Comparison of ENCODE assay signal across 11 cellular contexts in the genomic region with DNA sequence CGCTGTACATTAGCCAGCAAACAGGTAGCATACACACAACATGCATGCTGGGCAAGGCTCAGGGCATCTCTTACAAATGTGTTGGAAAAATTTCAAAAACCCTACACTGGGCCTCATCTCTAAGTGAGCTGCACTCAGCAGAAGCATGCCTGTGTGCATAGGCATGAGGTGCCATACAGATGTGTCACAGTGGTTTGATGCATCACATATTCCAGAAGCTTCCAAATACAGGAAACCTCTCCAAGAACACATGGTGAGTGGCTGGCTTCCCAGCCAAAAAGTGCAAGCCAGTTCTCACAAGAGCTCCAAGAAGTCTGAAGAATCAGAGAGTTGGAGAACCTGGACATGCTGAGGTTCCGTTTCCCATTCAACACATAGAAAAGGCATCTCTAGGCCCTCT. TPM values are rescaled to one million over a fixed set of nuclear protein-coding genes. Genes with fewer than 3 reads are reported as not detected.
DNase-seq lines count a peak whose midpoint lies in the region; ATAC-seq and TF ChIP-seq lines count a peak whose summit lies in the region.
"Had no signal": no experiment of that assay in that cellular context is flagged by ENCODE, and none has a peak within 500 bp of the region (broad histone marks: within the 10 kb centered on the region; RNA-seq: fewer than 3 reads in every experiment).

No MANE protein-coding gene starts in this region.

- no peak overlapping the region for H3K4me3 ChIP-seq in right atrium auricular region
- no peak overlapping the region for H3K4me3 ChIP-seq in astrocyte of the spinal cord (ENCODE audit: low read depth, low read length)
- H3K4me3 ChIP-seq: BLaER1 had no signal

- H3K27ac ChIP-seq in right atrium auricular region, result peak overlapping the region; percentile 94 to 96
- H3K27ac ChIP-seq: BLaER1 had no signal

- in situ Hi-C loops in astrocyte of the spinal cord (cut with HindIII; ENCODE audit: low sequenced_read_pairs), result no loop called here

- intact Hi-C loops in left ventricle myocardium superior (cut with micrococcal nuclease), result no loop called here

- H3K4me1 ChIP-seq in right atrium auricular region, result peaks cover 0 to 100% of the 10 kb centered on the region in 2 donors

- H3K36me3 ChIP-seq in right atrium auricular region, result peaks cover 96% of the 10 kb centered on the region

- H3K27me3 ChIP-seq in right atrium auricular region, result no peaks in the 10 kb centered on the region
- H3K27me3 ChIP-seq: BLaER1 had no signal

- DNase-seq in right atrium auricular region (ENCODE audit: low spot score), result no peak
- DNase-seq in left ventricle myocardium superior, result no peak
- peak; percentile 62 for DNase-seq in astrocyte of the spinal cord (ENCODE audit: low read depth, low spot score)
- peak; percentile 41 for DNase-seq in medulla oblongata (ENCODE audit: extremely low spot score)
- peak; percentile 26 for DNase-seq in ureter (ENCODE audit: low spot score)
- no peak for DNase-seq in NCI-H146 (lab: John Stamatoyannopoulos, UW)
- DNase-seq: activated naive CD4-positive, alpha-beta T cell treated with Interleukin-2 at 50 U/mL for 16 hours; stimulated activated CD4-positive, alpha-beta T cell treated with anti-CD3 and anti-CD28 coated beads, Interleukin-4, amount 100 ng/mL, for 4 hours had no signal

- no peak for ATAC-seq in left ventricle myocardium superior
- ATAC-seq in GM18502 (IDR thresholded peaks at IDR 0.05; ENCODE audit: poor library complexity, unreplicated experiment), result no peak
- no peak for ATAC-seq in HG03521 (IDR thresholded peaks at IDR 0.05; ENCODE audit: unreplicated experiment)

- H3K9me3 ChIP-seq in right atrium auricular region, result no peaks in the 10 kb centered on the region
- H3K9me3 ChIP-seq: BLaER1 had no signal

- no peak for TF ChIP-seq CTCF in right atrium auricular region (IDR thresholded peaks at IDR 0.05)
- TF ChIP-seq CTCF in astrocyte of the spinal cord (IDR thresholded peaks at IDR 0.05; ENCODE audit: low read depth, low read length), result no peak

RNA-seq across cellular contexts. Expression of gene CD46, which starts 58.3 kb away (rescaled TPM):
- total RNA-seq in right atrium auricular region, result 10 to 100 TPM; 44.9 to 85.4 TPM
- 113 TPM for total RNA-seq in left ventricle myocardium superior
- total RNA-seq in ureter, result 348 TPM

Comparison
In these comparisons a context has a peak if more than half of its experiments do, and no peak if none do; other contexts are left out.
1. DNase-seq: peak in astrocyte of the spinal cord (single experiment), medulla oblongata (single experiment) and ureter (single experiment); none in right atrium auricular region (single experiment), left ventricle myocardium superior (single experiment) and NCI-H146 (single experiment).